Comparison of ENCODE assay signal across 1 cellular context in genomic region chr11:30268638-30269037, GRCh38.
TF ChIP-seq lines count a peak whose summit lies in the region.

No MANE protein-coding gene starts in this region.

TF ChIP-seq in HepG2, 621 proteins besides CTCF, POLR2A, EP300 and RAD21 (continued from another document):
- TF ChIP-seq SALL1 (CRISPR knock-in tag; IDR thresholded peaks at IDR 0.05) = peak; percentile 33; the same call in 1 of the 2 replicates
- TF ChIP-seq ZNF574 (CRISPR knock-in tag; IDR thresholded peaks at IDR 0.05) = peak; percentile 24; the same call in 1 of the 2 replicates
- TF ChIP-seq FOXP4 (CRISPR knock-in tag; IDR thresholded peaks at IDR 0.05) = peak; percentile 21; the same call in 1 of the 2 replicates
- TF ChIP-seq ZNF281 (CRISPR knock-in tag; IDR thresholded peaks at IDR 0.05; ENCODE audit: borderline replicate concordance) = peak; percentile 89
- peak; percentile 78 for TF ChIP-seq FOXA3 (CRISPR knock-in tag; IDR thresholded peaks at IDR 0.05)
- TF ChIP-seq FOXJ3 (CRISPR knock-in tag; IDR thresholded peaks at IDR 0.05; ENCODE audit: borderline replicate concordance) = peak; percentile 31; the same call in 1 of the 2 replicates
- 0 out of 2 replicates have a peak, but pooled peaks have one; percentile 22 for TF ChIP-seq ZMYM4 (CRISPR knock-in tag; IDR thresholded peaks at IDR 0.05)
